12 cellular contexts compared by ENCODE assay signal in genomic region chr22:30460555-30460954, GRCh38. TPM values are rescaled to one million over a fixed set of nuclear protein-coding genes. Genes with fewer than 3 reads are reported as not detected.
"Had no signal": no experiment of that assay in that cellular context is flagged by ENCODE, and none has a peak within 500 bp of the region (broad histone marks: within the 10 kb centered on the region; RNA-seq: fewer than 3 reads in every experiment).

No MANE protein-coding gene starts in this region.

RNA-seq across cellular contexts. Expression of gene SEC14L3, which starts 11.3 kb away (rescaled TPM):
- total RNA-seq: stomach, subcutaneous adipose tissue, suprapubic skin, temporal lobe, thoracic aorta, tibial nerve, transverse colon, upper lobe of right lung, ureter, urinary bladder, uterus, vagina had no signal

RNA-seq across cellular contexts. Expression of gene SEC14L4, which starts 44.9 kb away (rescaled TPM):
- total RNA-seq: subcutaneous adipose tissue, thoracic aorta, transverse colon, vagina had no signal
